Comparison of ENCODE assay signal across 9 cellular contexts in the genomic region with DNA sequence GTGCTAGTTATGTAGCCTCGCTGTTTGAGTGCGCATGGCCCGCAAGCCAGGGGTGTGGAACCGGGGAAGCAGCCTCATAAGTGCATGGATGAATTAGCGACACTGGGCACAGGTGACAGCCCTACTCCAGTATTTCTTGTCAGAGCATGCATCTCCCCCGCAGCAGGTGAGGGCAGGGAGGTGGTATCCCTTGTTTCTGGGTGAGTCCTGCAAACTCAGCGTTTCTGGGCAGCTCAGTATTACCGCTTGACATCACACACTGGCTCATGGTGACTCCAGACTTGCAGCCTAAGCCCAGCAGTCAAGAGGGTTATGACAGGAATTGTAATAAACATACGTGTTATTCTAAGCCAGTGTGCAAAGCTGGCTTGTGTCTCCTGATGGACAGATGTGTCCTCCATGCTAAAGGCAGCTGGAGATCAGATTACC. TPM values are rescaled to one million over a fixed set of nuclear protein-coding genes. Genes with fewer than 3 reads are reported as not detected.
DNase-seq lines count a peak whose midpoint lies in the region; ATAC-seq and TF ChIP-seq lines count a peak whose summit lies in the region.
"Had no signal": no experiment of that assay in that cellular context is flagged by ENCODE, and none has a peak within 500 bp of the region (broad histone marks: within the 10 kb centered on the region; RNA-seq: fewer than 3 reads in every experiment).

No MANE protein-coding gene starts in this region.

- POLR2A ChIA-PET in activated CD4-positive, alpha-beta T cell treated with anti-CD3 and anti-CD28 coated beads, Interleukin-2, amount 10 ng/mL, durations not matched to agents 7 days and 5 days (lab: Charles Lee), result no interaction called here
- POLR2A ChIA-PET in activated CD4-positive, alpha-beta T cell treated with anti-CD3 and anti-CD28 coated beads for 36 hours (lab: Charles Lee), result no interaction called here

- H3K9ac ChIP-seq in iPS-18a (ENCODE audit: low read length), result no peak overlapping the region

- H3K27me3 ChIP-seq in iPS-18a (ENCODE audit: control insufficient read depth, insufficient read depth, low read length) (peaks cover 21% of the 10 kb centered on the region), tibial artery (no peaks in the 10 kb centered on the region)

- H3K4me3 Mint-ChIP-seq in activated CD4-positive, alpha-beta T cell treated with anti-CD3 and anti-CD28 coated beads, Interleukin-2, amount 10 ng/mL, durations not matched to agents 7 days and 5 days, result peak overlapping the region; percentile 49
- no peak overlapping the region for H3K4me3 Mint-ChIP-seq in activated CD4-positive, alpha-beta T cell treated with anti-CD3 and anti-CD28 coated beads for 36 hours

- H3K27ac Mint-ChIP-seq in activated CD4-positive, alpha-beta T cell treated with anti-CD3 and anti-CD28 coated beads, Interleukin-2, amount 10 ng/mL, durations not matched to agents 7 days and 5 days, result no peak overlapping the region
- no peak overlapping the region for H3K27ac Mint-ChIP-seq in activated CD4-positive, alpha-beta T cell treated with anti-CD3 and anti-CD28 coated beads for 36 hours

- H3K27ac ChIP-seq in iPS-18a (ENCODE audit: low read length), result no peak overlapping the region
- H3K27ac ChIP-seq in tibial artery, result no peak overlapping the region

- no peak for DNase-seq in activated CD4-positive, alpha-beta T cell treated with anti-CD3 and anti-CD28 coated beads, Interleukin-2, amount 10 ng/mL, durations not matched to agents 7 days and 5 days
- DNase-seq in activated CD4-positive, alpha-beta T cell treated with anti-CD3 and anti-CD28 coated beads for 36 hours, result no peak
- DNase-seq in SW480 (ENCODE audit: low spot score) (peak; percentile 24), tibial artery (no peak), SIG-M5 (lab: John Stamatoyannopoulos, UW) (no peak)
- DNase-seq in activated naive CD4-positive, alpha-beta T cell treated with anti-CD3 and anti-CD28 coated beads, Interleukin-2, amount 50 U/mL, for 16 hours, result no peak
- DNase-seq: NK-92 treated with Interleukin-12 subunit alpha and Interleukin-12 subunit beta, amount 100 ng/mL, for 24 hours had no signal

- no peaks in the 10 kb centered on the region for H3K9me3 Mint-ChIP-seq in activated CD4-positive, alpha-beta T cell treated with anti-CD3 and anti-CD28 coated beads, Interleukin-2, amount 10 ng/mL, durations not matched to agents 7 days and 5 days
- no peaks in the 10 kb centered on the region for H3K9me3 Mint-ChIP-seq in activated CD4-positive, alpha-beta T cell treated with anti-CD3 and anti-CD28 coated beads for 36 hours (ENCODE audit: low read depth)

- no peak for ATAC-seq in activated CD4-positive, alpha-beta T cell treated with anti-CD3 and anti-CD28 coated beads for 36 hours
- no peak for ATAC-seq in GM18868 (IDR thresholded peaks at IDR 0.05; ENCODE audit: unreplicated experiment)

- H3K36me3 Mint-ChIP-seq in activated CD4-positive, alpha-beta T cell treated with anti-CD3 and anti-CD28 coated beads, Interleukin-2, amount 10 ng/mL, durations not matched to agents 7 days and 5 days (ENCODE audit: low read depth), result no peaks in the 10 kb centered on the region
- H3K36me3 Mint-ChIP-seq in activated CD4-positive, alpha-beta T cell treated with anti-CD3 and anti-CD28 coated beads for 36 hours (ENCODE audit: low read depth), result no peaks in the 10 kb centered on the region

- intact Hi-C loops in activated CD4-positive, alpha-beta T cell treated with anti-CD3 and anti-CD28 coated beads for 36 hours (cut with DNase I, micrococcal nuclease), result loop anchor here (2.0 to 10.0 kb wide), 2 partner anchors 97 to 99 kb away; no protein-coding TSS in a partner anchor
- intact Hi-C loops in tibial artery (cut with DNase I; ENCODE audit: low total_unique reads), result loop anchor here (5.0 to 10.0 kb wide), 2 partner anchors 94 to 367 kb away; a partner anchor contains a TSS

- CTCF ChIA-PET in activated CD4-positive, alpha-beta T cell treated with anti-CD3 and anti-CD28 coated beads, Interleukin-2, amount 10 ng/mL, durations not matched to agents 7 days and 5 days (lab: Charles Lee), result interaction anchor here (1.4 kb wide), 1 partner anchor 58 kb away, joined by 4 read pairs; no protein-coding TSS in a partner anchor
- CTCF ChIA-PET in activated CD4-positive, alpha-beta T cell treated with anti-CD3 and anti-CD28 coated beads for 36 hours (lab: Charles Lee), result interaction anchor here (1.0 to 1.4 kb wide), 3 partner anchors 53 to 274 kb away, joined by 3 to 4 read pairs (median 3); no protein-coding TSS in a partner anchor

- H3K4me3 ChIP-seq in iPS-18a (ENCODE audit: low read length) (peak overlapping the region; percentile 70), tibial artery (peak overlapping the region; percentile 59 to 76)

- H3K9me3 ChIP-seq in iPS-18a (ENCODE audit: control insufficient read depth, low read depth, low read length) (no peaks in the 10 kb centered on the region), tibial artery (no peaks in the 10 kb centered on the region)

- H3K4me1 ChIP-seq in iPS-18a (ENCODE audit: control insufficient read depth, low read depth, low read length) (peaks cover 38% of the 10 kb centered on the region), tibial artery (peaks cover 6 to 58% (median 29%) of the 10 kb centered on the region in 4 donors)

- H3K36me3 ChIP-seq in iPS-18a (ENCODE audit: control insufficient read depth, low read depth, low read length), result peaks cover 8% of the 10 kb centered on the region
- no peaks in the 10 kb centered on the region for H3K36me3 ChIP-seq in tibial artery

- H3K27me3 Mint-ChIP-seq in activated CD4-positive, alpha-beta T cell treated with anti-CD3 and anti-CD28 coated beads, Interleukin-2, amount 10 ng/mL, durations not matched to agents 7 days and 5 days, result peaks cover 36% of the 10 kb centered on the region
- peaks cover 24% of the 10 kb centered on the region for H3K27me3 Mint-ChIP-seq in activated CD4-positive, alpha-beta T cell treated with anti-CD3 and anti-CD28 coated beads for 36 hours

- peaks cover 26% of the 10 kb centered on the region for H3K4me1 Mint-ChIP-seq in activated CD4-positive, alpha-beta T cell treated with anti-CD3 and anti-CD28 coated beads, Interleukin-2, amount 10 ng/mL, durations not matched to agents 7 days and 5 days
- H3K4me1 Mint-ChIP-seq in activated CD4-positive, alpha-beta T cell treated with anti-CD3 and anti-CD28 coated beads for 36 hours, result peaks cover 12% of the 10 kb centered on the region

- no peak for TF ChIP-seq CTCF in tibial artery (IDR thresholded peaks at IDR 0.05)

RNA-seq across cellular contexts. Expression of a gene that starts 2.5 kb away (rescaled TPM):
- 1 to 10 TPM; 1.9 to 2.1 TPM for total RNA-seq in activated CD4-positive, alpha-beta T cell treated with anti-CD3 and anti-CD28 coated beads, Interleukin-2, amount 10 ng/mL, durations not matched to agents 7 days and 5 days
- 1 to 10 TPM; 3.7 to 3.8 TPM for total RNA-seq in activated CD4-positive, alpha-beta T cell treated with anti-CD3 and anti-CD28 coated beads for 36 hours
